ENCODE assay signal across 24 cellular contexts in genomic region chr6:169341706-169342105, GRCh38.
DNase-seq lines count a peak whose midpoint lies in the region; TF ChIP-seq lines count a peak whose summit lies in the region.
"Had no signal": no experiment of that assay in that cellular context is flagged by ENCODE, and none has a peak within 500 bp of the region (broad histone marks: within the 10 kb centered on the region; RNA-seq: fewer than 3 reads in every experiment).

No MANE protein-coding gene starts in this region.

- H3K27me3 Mint-ChIP-seq in Calu3 (ENCODE audit: unreplicated experiment), result no peaks in the 10 kb centered on the region
- no peaks in the 10 kb centered on the region for H3K27me3 Mint-ChIP-seq in neural progenitor cell (ENCODE audit: insufficient read depth, low read depth)

- H3K36me3 ChIP-seq in mammary epithelial cell (ENCODE audit: insufficient read depth, low read length) (no peaks in the 10 kb centered on the region), esophagus (ENCODE audit: control insufficient read depth in 2 of 2, insufficient read depth in 2 of 2, low read length in 1 of 2) (no peaks in the 10 kb centered on the region), neural progenitor cell (no peaks in the 10 kb centered on the region), tibial artery (no peaks in the 10 kb centered on the region)
- H3K36me3 ChIP-seq: BE2C had no signal

- CTCF ChIA-PET in Calu3 (lab: Charles Lee), result no interaction called here
- CTCF ChIA-PET in mammary epithelial cell (lab: Charles Lee; ENCODE audit: low non-redundant PET), result no interaction called here

- H4K20me1 ChIP-seq in mammary epithelial cell (ENCODE audit: insufficient read depth, low read length) (no peaks in the 10 kb centered on the region), neural progenitor cell (ENCODE audit: low read depth) (no peaks in the 10 kb centered on the region)

- 50% methylated on average over 1 of the region's 5 CpGs for whole genome bisulfite sequencing in mammary epithelial cell (ENCODE audit: low coverage, missing lambda C conversion rate)
- 54 to 72% methylated on average over 5 of the region's 5 CpGs for WGBS in esophagus, 2 donors

- H3K27ac Mint-ChIP-seq in Calu3 (ENCODE audit: unreplicated experiment), result peak overlapping the region; percentile 42
- H3K27ac Mint-ChIP-seq in neural progenitor cell, result peak overlapping the region; percentile 17
- H3K27ac Mint-ChIP-seq: CD14-positive monocyte; CD8-positive, alpha-beta memory T cell had no signal

- H3F3A ChIP-seq in neural progenitor cell (ENCODE audit: low read depth), result no peaks in the 10 kb centered on the region

- H3K9me3 ChIP-seq in mammary epithelial cell (replicated peaks; ENCODE audit: insufficient read depth, low read length), result no peaks in the 10 kb centered on the region
- no peaks in the 10 kb centered on the region for H3K9me3 ChIP-seq in esophagus (ENCODE audit: control insufficient read depth in 2 of 2, insufficient read depth in 1 of 2, low read depth in 1 of 2, low read length in 1 of 2)
- no peaks in the 10 kb centered on the region for H3K9me3 ChIP-seq in neural progenitor cell (ENCODE audit: low read depth)
- no peaks in the 10 kb centered on the region for H3K9me3 ChIP-seq in tibial artery
- H3K9me3 ChIP-seq: BE2C had no signal

- no peak overlapping the region for H3K4me3 Mint-ChIP-seq in Calu3 (ENCODE audit: low read depth, unreplicated experiment)
- H3K4me3 Mint-ChIP-seq in neural progenitor cell, result no peak overlapping the region
- H3K4me3 Mint-ChIP-seq: CD14-positive monocyte; CD8-positive, alpha-beta memory T cell had no signal

- H2AFZ ChIP-seq in mammary epithelial cell (ENCODE audit: low read depth, low read length), result peak overlapping the region; percentile 42
- no peak overlapping the region for H2AFZ ChIP-seq in neural progenitor cell (replicated peaks)

- H3K27ac ChIP-seq in mammary epithelial cell (ENCODE audit: insufficient read depth, low read depth, low read length) (no peak overlapping the region), esophagus (ENCODE audit: low read depth in 2 of 2, low read length in 1 of 2) (peak overlapping the region; percentile 15 to 22), neural progenitor cell (no peak overlapping the region), tibial artery (no peak overlapping the region)
- H3K27ac ChIP-seq: SK-N-MC had no signal

- H3K4me3 ChIP-seq in mammary epithelial cell (replicated peaks in 1 of 3; ENCODE audit: insufficient read depth in 1 of 3, low read depth in 2 of 3, low read length in 3 of 3) (no peak overlapping the region), esophagus (ENCODE audit: low read depth in 1 of 2, low read length in 2 of 2) (no peak overlapping the region), neural progenitor cell (no peak overlapping the region), tibial artery (no peak overlapping the region)
- H3K4me3 ChIP-seq: SK-N-MC had no signal

- no peak for DNase-seq in Calu3
- DNase-seq in mammary epithelial cell, result no peak
- DNase-seq in neural progenitor cell (ENCODE audit: low spot score), result no peak
- DNase-seq in NCI-H526 treated with DMSO at 0.1 percent for 48 hours (lab: John Stamatoyannopoulos, UW), result no peak
- DNase-seq in NCI-H2196 (lab: John Stamatoyannopoulos, UW; ENCODE audit: unreplicated experiment), result no peak
- no peak for DNase-seq in NCI-H2029 (lab: John Stamatoyannopoulos, UW)
- no peak for DNase-seq in tibial artery
- DNase-seq: 8988T; ACHN; BE2C; CD8-positive, alpha-beta memory T cell; DND-41; Karpas-422; NCI-H1092 treated with DMSO at 0.1 percent for 48 hours; NCI-H1436; NCI-H187; NCI-H2107; NCI-H446 treated with DMSO at 0.1 percent for 48 hours; NCI-H526; RPMI8226; SIG-M5 had no signal

- H3K4me2 ChIP-seq in mammary epithelial cell (ENCODE audit: insufficient read depth, low read depth, low read length), result no peak overlapping the region
- no peak overlapping the region for H3K4me2 ChIP-seq in neural progenitor cell

- in situ Hi-C loops in mammary epithelial cell (cut with MboI; ENCODE audit: low sequenced_read_pairs in 2 of 2), result no loop called here

- no peak for TF ChIP-seq CTCF in Calu3 (IDR thresholded peaks at IDR 0.05; ENCODE audit: unreplicated experiment)
- TF ChIP-seq CTCF in mammary epithelial cell (conservative IDR thresholded peaks at IDR 0.05 in 1 of 2, IDR thresholded peaks at IDR 0.05 in 1 of 2; ENCODE audit: extremely low read depth in 1 of 2, insufficient read depth in 1 of 2, low read depth in 1 of 2, low read length in 2 of 2), result no peak
- TF ChIP-seq CTCF in neural progenitor cell (IDR thresholded peaks at IDR 0.05), result no peak
- no peak for TF ChIP-seq CTCF in tibial artery (IDR thresholded peaks at IDR 0.05)

- BruUV-seq in Calu3 (replicated peaks; lab: Mats Ljungman, UMichigan) (no TSS peak), mammary epithelial cell (replicated peaks; lab: Mats Ljungman, UMichigan) (no TSS peak)

- dilution Hi-C loops in mammary epithelial cell (cut with HindIII; ENCODE audit: low sequenced_read_pairs), result loop anchor here (5.0 kb wide), 2 partner anchors 46 to 59 kb away; no protein-coding TSS in a partner anchor

- H3K4me1 Mint-ChIP-seq in Calu3 (ENCODE audit: low read depth, unreplicated experiment) (peaks cover 10% of the 10 kb centered on the region), neural progenitor cell (peaks cover 12% of the 10 kb centered on the region)
- H3K4me1 Mint-ChIP-seq: CD8-positive, alpha-beta memory T cell had no signal

- H3K9ac ChIP-seq in mammary epithelial cell (ENCODE audit: insufficient read depth, low read length), result no peak overlapping the region
- H3K9ac ChIP-seq in neural progenitor cell, result no peak overlapping the region

- H3K79me2 ChIP-seq in mammary epithelial cell (ENCODE audit: insufficient read depth, low read length), result no peaks in the 10 kb centered on the region
- H3K79me2 ChIP-seq in neural progenitor cell (ENCODE audit: low read depth), result no peaks in the 10 kb centered on the region

- H3K27me3 ChIP-seq in mammary epithelial cell (ENCODE audit: insufficient read depth, low read length) (no peaks in the 10 kb centered on the region), esophagus (ENCODE audit: control insufficient read depth in 1 of 2, insufficient read depth in 2 of 2, low read length in 2 of 2) (no peaks in the 10 kb centered on the region), neural progenitor cell (no peaks in the 10 kb centered on the region), tibial artery (no peaks in the 10 kb centered on the region)

- H3K36me3 Mint-ChIP-seq in Calu3 (ENCODE audit: insufficient read depth, unreplicated experiment) (no peaks in the 10 kb centered on the region), neural progenitor cell (peaks cover 2% of the 10 kb centered on the region)
- H3K36me3 Mint-ChIP-seq: CD14-positive monocyte; CD8-positive, alpha-beta memory T cell had no signal

- H3K4me1 ChIP-seq in mammary epithelial cell (ENCODE audit: insufficient read depth, low read length) (peaks cover 61% of the 10 kb centered on the region), esophagus (ENCODE audit: control insufficient read depth in 2 of 2, insufficient read depth in 2 of 2, low read length in 1 of 2) (peaks cover 0 to 15% of the 10 kb centered on the region in 2 donors), neural progenitor cell (no peaks in the 10 kb centered on the region), tibial artery (peaks cover 0 to 14% (median 10%) of the 10 kb centered on the region in 4 donors)
- H3K4me1 ChIP-seq: BE2C had no signal

- H3K9me3 Mint-ChIP-seq in Calu3 (ENCODE audit: low read depth, unreplicated experiment) (no peaks in the 10 kb centered on the region), neural progenitor cell (peaks cover 2% of the 10 kb centered on the region)
- H3K9me3 Mint-ChIP-seq: CD8-positive, alpha-beta memory T cell had no signal

- intact Hi-C loops in Calu3 (cut with micrococcal nuclease; ENCODE audit: unreplicated experiment), result no loop called here
- intact Hi-C loops in mammary epithelial cell (cut with micrococcal nuclease), result no loop called here
- intact Hi-C loops in tibial artery (cut with DNase I; ENCODE audit: low total_unique reads), result no loop called here

Comparison
In these comparisons a context has a peak if more than half of its experiments do, and no peak if none do; other contexts are left out.
1. H3K27ac ChIP-seq: peak in esophagus (2 of 2); none in mammary epithelial cell (single experiment), neural progenitor cell (single experiment) and tibial artery (0 of 2).